In genomic region chr2:46915281-46915810, GRCh38 we compare ENCODE assay signal across 8 cellular contexts. TPM values are rescaled to one million over a fixed set of nuclear protein-coding genes. Genes with fewer than 3 reads are reported as not detected.
DNase-seq lines count a peak whose midpoint lies in the region; ATAC-seq, FAIRE-seq and TF ChIP-seq lines count a peak whose summit lies in the region.

TSS of gene MCFD2 (minus strand) at chr2:46915806. CDS start at chr2:46909171, 6,635 bp downstream.

- ATAC-seq in HG02798 (IDR thresholded peaks at IDR 0.05; ENCODE audit: poor library complexity, unreplicated experiment) (peak; percentile 1), mucosa of descending colon (peak; percentile 44), upper lobe of left lung (ENCODE audit: low FRiP score in 2 of 2) (peak; percentile 61 to 66)

- H3K27ac Mint-ChIP-seq in endodermal cell = peak within 1 kb of the TSS; percentile 97

- 0 to 2% methylated on average over 11 to 38 of the region's 38 CpGs for WGBS in endodermal cell (ENCODE audit: insufficient coverage in 1 of 2, insufficient read length in 1 of 2), 2 experiments
- 1% methylated on average over 27 of the region's 38 CpGs; no CpG with 5 or more reads in 1 of the 2 donors for WGBS in upper lobe of left lung, 2 donors

- H3K9me3 Mint-ChIP-seq in endodermal cell = no peaks in the 10 kb centered on the region

- peaks cover 15% of the 10 kb centered on the region for H3K4me1 Mint-ChIP-seq in endodermal cell

- DNase-seq in SK-N-MC (ENCODE audit: low read depth, low spot score) (no peak), endodermal cell (no peak), mucosa of descending colon (peak in 1 of 3 donors; percentile 38), upper lobe of left lung (peak in 1 of 2 donors; percentile 44), midbrain (lab: John Stamatoyannopoulos, UW) (no peak), H54 (ENCODE audit: insufficient read length, low spot score) (no peak)

- FAIRE-seq in H54 (lab: Jason Lieb, UNC) = no peak

- H3K36me3 Mint-ChIP-seq in endodermal cell (ENCODE audit: low read depth) = peaks cover 19% of the 10 kb centered on the region

- H3K4me1 ChIP-seq in endodermal cell (ENCODE audit: control insufficient read depth, insufficient read depth, low read length) (no peaks in the 10 kb centered on the region), mucosa of descending colon (ENCODE audit: low read depth) (peaks cover 28% of the 10 kb centered on the region), upper lobe of left lung (peaks cover 19 to 29% (median 23%) of the 10 kb centered on the region in 4 donors)

- H3K27me3 ChIP-seq in endodermal cell (ENCODE audit: control insufficient read depth, insufficient read depth, low read length, poor library complexity, severe bottlenecking) (no peaks in the 10 kb centered on the region), upper lobe of left lung (no peaks in the 10 kb centered on the region)

- intact Hi-C loops in mucosa of descending colon (cut with DNase I, micrococcal nuclease) = loop anchor here in 1 of 2 donors (10.0 kb wide), 1 partner anchor 409 kb away; no protein-coding TSS in a partner anchor

- peak within 1 kb of the TSS; percentile 75 for H3K4me3 ChIP-seq in GM12875 (ENCODE audit: low read depth, low read length)
- H3K4me3 ChIP-seq in SK-N-MC = peak within 1 kb of the TSS; percentile 99
- H3K4me3 ChIP-seq in endodermal cell (ENCODE audit: low read length) = peak within 1 kb of the TSS; percentile 97
- H3K4me3 ChIP-seq in mucosa of descending colon = peak within 1 kb of the TSS; percentile 93
- H3K4me3 ChIP-seq in upper lobe of left lung = peak within 1 kb of the TSS; percentile 91 to 98 (median 96)

- H3K9me3 ChIP-seq in SK-N-MC (ENCODE audit: low read depth, low read length) (no peaks in the 10 kb centered on the region), endodermal cell (ENCODE audit: control insufficient read depth, low read length) (peaks cover 7% of the 10 kb centered on the region), mucosa of descending colon (no peaks in the 10 kb centered on the region), upper lobe of left lung (no peaks in the 10 kb centered on the region)

- no peaks in the 10 kb centered on the region for H3K27me3 Mint-ChIP-seq in endodermal cell (ENCODE audit: insufficient read depth)

- TF ChIP-seq EP300 in upper lobe of left lung (IDR thresholded peaks at IDR 0.05) = no peak

- TF ChIP-seq CTCF in GM12875 (IDR thresholded peaks at IDR 0.05; ENCODE audit: borderline replicate concordance, insufficient read depth, low read depth, low read length) (no peak), endodermal cell (conservative IDR thresholded peaks at IDR 0.05) (no peak), mucosa of descending colon (IDR thresholded peaks at IDR 0.05) (no peak), upper lobe of left lung (IDR thresholded peaks at IDR 0.05) (no peak)

- H3K36me3 ChIP-seq in SK-N-MC (ENCODE audit: insufficient read depth, low read length) (peaks cover 15% of the 10 kb centered on the region), endodermal cell (ENCODE audit: control insufficient read depth, insufficient read depth, low read length) (peaks cover 29% of the 10 kb centered on the region), mucosa of descending colon (ENCODE audit: low read depth) (no peaks in the 10 kb centered on the region), upper lobe of left lung (peaks cover 0 to 12% (median 3%) of the 10 kb centered on the region in 4 donors)

- TF ChIP-seq POLR2A in upper lobe of left lung (IDR thresholded peaks at IDR 0.05) (no peak), H54 (IDR thresholded peaks at IDR 0.05; ENCODE audit: low read depth, low read length) (no peak; the same call in 1 of the 2 replicates)

- H3K4me3 Mint-ChIP-seq in endodermal cell = peak within 1 kb of the TSS; percentile 89

- H3K27ac ChIP-seq in SK-N-MC (peak within 1 kb of the TSS; percentile 88), endodermal cell (ENCODE audit: low read depth, low read length) (peak within 1 kb of the TSS; percentile 94), upper lobe of left lung (peak within 1 kb of the TSS; percentile 91 to 98 (median 96))

- H3K9ac ChIP-seq in SK-N-MC (ENCODE audit: insufficient read length) = peak within 1 kb of the TSS; percentile 96
- peak within 1 kb of the TSS; percentile 78 for H3K9ac ChIP-seq in endodermal cell (ENCODE audit: extremely low read depth, low read length, poor library complexity, severe bottlenecking)

RNA-seq across cellular contexts. Expression of gene MCFD2, which starts in this region (rescaled TPM):
- total RNA-seq in endodermal cell = 10 to 100 TPM; 82.4 to 82.9 TPM
- polyA plus RNA-seq in endodermal cell (2013, experiment 1 of 2) = 73.4 TPM
- polyA plus RNA-seq in endodermal cell (2013, experiment 2 of 2) = 71.3 TPM
- 10 to 100 TPM; 34.7 to 77.3 (median 49.5) TPM for total RNA-seq in mucosa of descending colon
- 100 to 1,000 TPM in 1 of 6 donors, 10 to 100 TPM in 5; 16.8 to 102 (median 77.5) TPM for total RNA-seq in upper lobe of left lung

Comparison
In these comparisons a context has a peak if more than half of its experiments do, and no peak if none do; other contexts are left out.
1. ATAC-seq: peak in every context shown above with its lines; median percentile 64 in upper lobe of left lung; 44 in mucosa of descending colon; 1 in HG02798.